In genomic region chr1:236930503-236930902, GRCh38 we compare ENCODE assay signal across 8 cellular contexts.
"Had no signal": no experiment of that assay in that cellular context is flagged by ENCODE, and none has a peak within 500 bp of the region (broad histone marks: within the 10 kb centered on the region; RNA-seq: fewer than 3 reads in every experiment).

No MANE protein-coding gene starts in this region.

- H3K4me3 Mint-ChIP-seq: IgD-negative memory B cell had no signal

- H3K9ac ChIP-seq: KMS-11 had no signal

- ATAC-seq: HepG2 had no signal

- H3K36me3 Mint-ChIP-seq: IgD-negative memory B cell had no signal

- FAIRE-seq: HepG2, HTR-8/SVneo had no signal

- DNase-seq: IMR-90, KBM-7, KG1 had no signal

- H3K27ac ChIP-seq: HL-60, KMS-11 had no signal

- H3K27ac Mint-ChIP-seq: IgD-negative memory B cell had no signal

- H3K4me2 ChIP-seq: KMS-11 had no signal
